In genomic region chr2:194087089-194087488, GRCh38 we compare ENCODE assay signal across 19 cellular contexts.
DNase-seq lines count a peak whose midpoint lies in the region; ATAC-seq and TF ChIP-seq lines count a peak whose summit lies in the region.
"Had no signal": no experiment of that assay in that cellular context is flagged by ENCODE, and none has a peak within 500 bp of the region (broad histone marks: within the 10 kb centered on the region; RNA-seq: fewer than 3 reads in every experiment).

No MANE protein-coding gene starts in this region.

- TF ChIP-seq CTCF in fibroblast of the aortic adventitia (IDR thresholded peaks at IDR 0.05; ENCODE audit: insufficient read depth, low read length), result no peak

- no peak overlapping the region for H3K4me3 ChIP-seq in fibroblast of the aortic adventitia (ENCODE audit: low read depth, low read length)
- no peak overlapping the region for H3K4me3 ChIP-seq in right cardiac atrium (ENCODE audit: low read length)
- H3K4me3 ChIP-seq: lower lobe of right lung, stomach, tibial artery had no signal

- DNase-seq in DMS 273 treated with DMSO at 0.1 percent for 48 hours (lab: John Stamatoyannopoulos, UW) (peak; percentile 91), NCI-H2171 treated with DMSO at 0.1 percent for 48 hours (lab: John Stamatoyannopoulos, UW) (peak; percentile 87), fibroblast of the aortic adventitia (ENCODE audit: low read depth) (peak; percentile 10), NOMO-1 (lab: John Stamatoyannopoulos, UW; ENCODE audit: unreplicated experiment in 2 of 2) (no peak), right cardiac atrium (no peak), KG1 (lab: John Stamatoyannopoulos, UW) (no peak)
- DNase-seq: aorta; central memory CD4-positive, alpha-beta T cell; dermis blood vessel endothelial cell; H9; lower lobe of right lung; NCI-H526; stimulated activated CD8-positive, alpha-beta memory T cell treated with anti-CD3 and anti-CD28 coated beads, Interleukin-4, amount 100 ng/mL, for 48 hours; stomach; tibial artery had no signal

- H3K27ac ChIP-seq in right cardiac atrium (ENCODE audit: low read length), result no peak overlapping the region
- H3K27ac ChIP-seq: C4-2B, lower lobe of right lung, stomach, tibial artery had no signal

- no peaks in the 10 kb centered on the region for H3K9me3 ChIP-seq in right cardiac atrium (ENCODE audit: control insufficient read depth, low read length)
- H3K9me3 ChIP-seq: lower lobe of right lung, tibial artery had no signal

- no peaks in the 10 kb centered on the region for H3K4me1 ChIP-seq in right cardiac atrium (ENCODE audit: control insufficient read depth, insufficient read depth, low read length)
- H3K4me1 ChIP-seq: lower lobe of right lung, stomach, tibial artery had no signal

- ATAC-seq in GM21528 (IDR thresholded peaks at IDR 0.05; ENCODE audit: low FRiP score, unreplicated experiment) (peak; percentile 58), HG03571 (IDR thresholded peaks at IDR 0.05; ENCODE audit: unreplicated experiment) (no peak), right cardiac atrium (no peak)
- ATAC-seq: lower lobe of right lung, WTC11 had no signal

- H3K27me3 ChIP-seq in right cardiac atrium (ENCODE audit: control insufficient read depth, insufficient read depth), result no peaks in the 10 kb centered on the region
- H3K27me3 ChIP-seq: stomach, tibial artery had no signal

- intact Hi-C loops in right cardiac atrium (cut with DNase I), result no loop called here

Comparison
In these comparisons a context has a peak if more than half of its experiments do, and no peak if none do; other contexts are left out.
1. DNase-seq: peak in DMS 273 treated with DMSO at 0.1 percent for 48 hours (single experiment), NCI-H2171 treated with DMSO at 0.1 percent for 48 hours (single experiment) and fibroblast of the aortic adventitia (single experiment); none in NOMO-1 (0 of 2), right cardiac atrium (0 of 3) and KG1 (single experiment).